Comparison of ENCODE assay signal across 3 cellular contexts in the genomic region with DNA sequence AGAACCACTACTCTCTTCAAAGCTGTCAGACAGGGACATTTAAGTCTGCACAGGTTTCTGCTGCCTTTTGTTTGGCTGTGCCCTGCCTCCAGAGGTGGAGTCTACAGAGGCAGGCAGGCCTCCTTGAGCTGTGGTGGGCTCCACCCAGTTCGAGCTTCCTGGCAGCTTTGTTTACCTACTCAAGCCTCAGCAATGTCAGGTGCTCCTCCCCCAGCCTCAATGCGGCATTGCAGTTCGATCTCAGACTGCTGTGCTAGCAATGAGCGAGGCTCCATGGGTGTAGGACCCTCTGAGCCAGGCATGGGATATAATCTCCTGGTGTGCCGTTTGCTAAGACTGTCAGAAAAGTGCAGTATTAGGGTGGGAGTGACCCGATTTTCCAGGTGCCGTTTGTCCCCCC. TPM values are rescaled to one million over a fixed set of nuclear protein-coding genes. Genes with fewer than 3 reads are reported as not detected.
"Had no signal": no experiment of that assay in that cellular context is flagged by ENCODE, and none has a peak within 500 bp of the region (broad histone marks: within the 10 kb centered on the region; RNA-seq: fewer than 3 reads in every experiment).

No MANE protein-coding gene starts in this region.

RNA-seq across cellular contexts. Expression of a gene that starts 31.0 kb away (rescaled TPM):
- polyA plus RNA-seq: GM23338, IgD-negative memory B cell, K562 had no signal
